Comparison of ENCODE assay signal across 27 cellular contexts in genomic region chr10:121296378-121296777, GRCh38.
"Had no signal": no experiment of that assay in that cellular context is flagged by ENCODE, and none has a peak within 500 bp of the region (broad histone marks: within the 10 kb centered on the region; RNA-seq: fewer than 3 reads in every experiment).

No MANE protein-coding gene starts in this region.

- H3K9me3 ChIP-seq: ovary, psoas muscle, suprapubic skin, testis, tibial artery, transverse colon, upper lobe of right lung, uterus had no signal

- H3K36me3 ChIP-seq: neural progenitor cell, ovary, suprapubic skin, tibial artery, transverse colon, upper lobe of right lung, uterus had no signal

- H3K27ac Mint-ChIP-seq: naive thymus-derived CD4-positive, alpha-beta T cell; natural killer cell; nephron; neural progenitor cell; progenitor cell of endocrine pancreas; stimulated activated memory B cell treated with anti-CD40 and anti-IgM and Interleukin-4, amounts not matched to agents 10 μg/mL and 1 μg/mL and 100 μg/mL, for 72 hours; stimulated activated naive CD8-positive, alpha-beta T cell treated with anti-CD3 and anti-CD28 coated beads, Interleukin-15, amount 100 ng/mL, for 72 hours; type B pancreatic cell had no signal

- H3K4me3 ChIP-seq: neural progenitor cell, ovary, psoas muscle, suprapubic skin, testis, tibial artery, transverse colon, upper lobe of right lung, uterus had no signal

- DNase-seq: naive thymus-derived CD4-positive, alpha-beta T cell; natural killer cell; occipital lobe; ovary; psoas muscle; small intestine; stimulated activated CD4-positive, alpha-beta T cell treated with anti-CD3 and anti-CD28 coated beads, Interleukin-15, amount 100 ng/mL, for 24 hours; stimulated activated CD4-positive, alpha-beta T cell treated with anti-CD3 and anti-CD28 coated beads, Interleukin-2, amount 100 ng/mL, for 24 hours; stimulated activated CD4-positive, alpha-beta T cell treated with anti-CD3 and anti-CD28 coated beads, Interleukin-2, amount 100 ng/mL, for 48 hours; stimulated activated CD4-positive, alpha-beta T cell treated with anti-CD3 and anti-CD28 coated beads, Interleukin-4, amount 100 ng/mL, for 24 hours; stimulated activated naive CD4-positive, alpha-beta T cell; stimulated activated naive CD8-positive, alpha-beta T cell treated with anti-CD3 and anti-CD28 coated beads, Interleukin-15, amount 100 ng/mL, for 72 hours; stimulated activated naive CD8-positive, alpha-beta T cell treated with anti-CD3 and anti-CD28 coated beads, Interleukin-15, Interleukin-2, amounts not matched to agents 100 U/mL and 50 U/mL, for 24 hours; substantia nigra; testis; tibial artery; transverse colon; upper lobe of right lung; uterus had no signal

- H3K27me3 Mint-ChIP-seq: progenitor cell of endocrine pancreas; stimulated activated memory B cell treated with anti-CD40 and anti-IgM and Interleukin-4, amounts not matched to agents 10 μg/mL and 1 μg/mL and 100 μg/mL, for 72 hours had no signal

- H3K4me1 Mint-ChIP-seq: naive thymus-derived CD4-positive, alpha-beta T cell; natural killer cell; stimulated activated memory B cell treated with anti-CD40 and anti-IgM and Interleukin-4, amounts not matched to agents 10 μg/mL and 1 μg/mL and 100 μg/mL, for 72 hours; stimulated activated naive CD8-positive, alpha-beta T cell treated with anti-CD3 and anti-CD28 coated beads, Interleukin-15, amount 100 ng/mL, for 72 hours had no signal

- H3K36me3 Mint-ChIP-seq: naive thymus-derived CD4-positive, alpha-beta T cell; natural killer cell; neural progenitor cell; stimulated activated memory B cell treated with anti-CD40 and anti-IgM and Interleukin-4, amounts not matched to agents 10 μg/mL and 1 μg/mL and 100 μg/mL, for 72 hours; type B pancreatic cell had no signal

- H3K4me1 ChIP-seq: neural progenitor cell, parathyroid adenoma, psoas muscle, suprapubic skin, testis, tibial artery, upper lobe of right lung, uterus had no signal

- H3K9ac ChIP-seq: neural progenitor cell, parathyroid adenoma had no signal

- ATAC-seq: naive thymus-derived CD4-positive, alpha-beta T cell; natural killer cell; psoas muscle; sciatic nerve; stimulated activated memory B cell treated with anti-CD40 and anti-IgM and Interleukin-4, amounts not matched to agents 10 μg/mL and 1 μg/mL and 100 μg/mL, for 72 hours; stimulated activated naive CD8-positive, alpha-beta T cell treated with anti-CD3 and anti-CD28 coated beads, Interleukin-15, amount 100 ng/mL, for 72 hours; stimulated activated naive CD8-positive, alpha-beta T cell treated with anti-CD3 and anti-CD28 coated beads, Interleukin-15, Interleukin-2, amounts not matched to agents 100 U/mL and 50 U/mL, for 24 hours; upper lobe of right lung had no signal

- H3K9me3 Mint-ChIP-seq: natural killer cell; nephron; neural progenitor cell; stimulated activated memory B cell treated with anti-CD40 and anti-IgM and Interleukin-4, amounts not matched to agents 10 μg/mL and 1 μg/mL and 100 μg/mL, for 72 hours; stimulated activated naive CD8-positive, alpha-beta T cell treated with anti-CD3 and anti-CD28 coated beads, Interleukin-15, amount 100 ng/mL, for 72 hours had no signal

- H3K27ac ChIP-seq: neural progenitor cell, ovary, parathyroid adenoma, psoas muscle, suprapubic skin, testis, tibial artery, upper lobe of right lung, uterus had no signal

- H3K4me3 Mint-ChIP-seq: naive thymus-derived CD4-positive, alpha-beta T cell; natural killer cell; nephron; neural progenitor cell; stimulated activated memory B cell treated with anti-CD40 and anti-IgM and Interleukin-4, amounts not matched to agents 10 μg/mL and 1 μg/mL and 100 μg/mL, for 72 hours; stimulated activated naive CD8-positive, alpha-beta T cell treated with anti-CD3 and anti-CD28 coated beads, Interleukin-15, amount 100 ng/mL, for 72 hours; type B pancreatic cell had no signal

- H3K27me3 ChIP-seq: neural progenitor cell, ovary, testis, transverse colon, upper lobe of right lung, uterus had no signal
